ENCODE assay signal across 13 cellular contexts in genomic region chr16:85753976-85754375, GRCh38.
"Had no signal": no experiment of that assay in that cellular context is flagged by ENCODE, and none has a peak within 500 bp of the region (broad histone marks: within the 10 kb centered on the region; RNA-seq: fewer than 3 reads in every experiment).

No MANE protein-coding gene starts in this region.

- ATAC-seq: natural killer cell had no signal

- H3K9me3 Mint-ChIP-seq: endodermal cell, natural killer cell had no signal

- H3K27ac ChIP-seq: brain microvascular endothelial cell had no signal

- H3K27ac Mint-ChIP-seq: activated naive CD8-positive, alpha-beta T cell; endodermal cell; natural killer cell had no signal

- H3K36me3 ChIP-seq: brain microvascular endothelial cell had no signal

- H3K27me3 ChIP-seq: brain microvascular endothelial cell had no signal

- DNase-seq: activated CD4-positive, alpha-beta T cell treated with anti-CD3 and anti-CD28 coated beads for 1 hour; activated CD4-positive, alpha-beta T cell treated with anti-CD3 and anti-CD28 coated beads, Interleukin-2, amount 50 U/mL, for 48 hours; activated gamma-delta T cell; activated T-cell treated with anti-CD3 and anti-CD28 coated beads, Interleukin-2, amount 50 U/mL, for 48 hours; brain microvascular endothelial cell; cerebellar nuclear complex; endodermal cell; hippocampal formation; natural killer cell; stimulated activated CD4-positive, alpha-beta T cell treated with anti-CD3 and anti-CD28 coated beads, Interleukin-15, amount 100 ng/mL, for 24 hours; stimulated activated CD4-positive, alpha-beta T cell treated with anti-CD3 and anti-CD28 coated beads, Interleukin-4, amount 100 ng/mL, for 24 hours; T-helper 9 cell had no signal

- H3K4me3 Mint-ChIP-seq: activated naive CD8-positive, alpha-beta T cell; endodermal cell; natural killer cell had no signal

- H3K36me3 Mint-ChIP-seq: activated naive CD8-positive, alpha-beta T cell; natural killer cell had no signal
